1 cellular context compared by ENCODE assay signal in genomic region chr12:62787023-62787422, GRCh38.
TF ChIP-seq lines count a peak whose summit lies in the region.

No MANE protein-coding gene starts in this region.

TF ChIP-seq in HepG2, 621 proteins besides CTCF, POLR2A, EP300 and RAD21 (continued from another document):
- TF ChIP-seq ZBTB10 (CRISPR knock-in tag; IDR thresholded peaks at IDR 0.05; ENCODE audit: borderline replicate concordance): no peak
